In the genomic region with DNA sequence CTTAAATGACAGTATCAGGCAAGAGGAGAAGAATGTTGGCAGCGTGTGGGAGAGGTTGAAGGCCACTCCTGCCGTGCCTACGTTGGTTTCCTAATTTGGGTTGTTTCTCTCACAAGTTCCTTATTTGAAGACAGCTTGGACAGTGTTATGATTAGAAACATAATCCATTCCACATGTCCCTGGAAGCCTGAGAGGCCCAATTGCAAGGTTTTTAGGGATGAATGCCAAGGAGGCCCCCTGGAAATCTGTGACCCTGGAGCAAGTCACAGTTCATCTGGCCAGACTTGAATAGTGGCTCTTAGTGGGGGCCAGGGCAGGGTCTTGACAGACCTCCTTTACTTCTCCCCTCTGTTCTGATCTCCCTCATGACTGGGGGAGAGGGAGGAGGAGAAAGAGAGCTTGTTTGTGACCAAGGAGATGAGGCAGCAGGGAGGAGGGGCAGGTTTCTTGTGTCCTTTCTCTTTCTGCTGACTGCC, we compare ENCODE assay signal across 10 cellular contexts.
DNase-seq lines count a peak whose midpoint lies in the region; ATAC-seq and TF ChIP-seq lines count a peak whose summit lies in the region.
"Had no signal": no experiment of that assay in that cellular context is flagged by ENCODE, and none has a peak within 500 bp of the region (broad histone marks: within the 10 kb centered on the region; RNA-seq: fewer than 3 reads in every experiment).

No MANE protein-coding gene starts in this region.

- TF ChIP-seq POLR2A in Peyer's patch (IDR thresholded peaks at IDR 0.05): no peak

- intact Hi-C loops in left colon (cut with DNase I, micrococcal nuclease): no loop called here

- no peak overlapping the region for H3K4me3 ChIP-seq in Peyer's patch
- H3K4me3 ChIP-seq in fibroblast of the aortic adventitia (ENCODE audit: low read depth, low read length): no peak overlapping the region
- no peak overlapping the region for H3K4me3 ChIP-seq in osteoblast (ENCODE audit: insufficient read depth, low read length)

- peak overlapping the region; percentile 32 for H2AFZ ChIP-seq in osteoblast (ENCODE audit: low read length)

- H3K9me3 ChIP-seq in Peyer's patch (no peaks in the 10 kb centered on the region), osteoblast (ENCODE audit: low read depth, low read length) (no peaks in the 10 kb centered on the region)

- H3K36me3 ChIP-seq in Peyer's patch: no peaks in the 10 kb centered on the region
- H3K36me3 ChIP-seq in osteoblast (ENCODE audit: insufficient read depth, low read length): no peaks in the 10 kb centered on the region

- ATAC-seq in GM18498 (IDR thresholded peaks at IDR 0.05; ENCODE audit: unreplicated experiment): no peak
- ATAC-seq in left colon: no peak
- ATAC-seq in HG03521 (IDR thresholded peaks at IDR 0.05; ENCODE audit: unreplicated experiment): no peak

- TF ChIP-seq CTCF in Peyer's patch (IDR thresholded peaks at IDR 0.05) (no peak), fibroblast of the aortic adventitia (IDR thresholded peaks at IDR 0.05; ENCODE audit: insufficient read depth, low read length) (no peak), osteoblast (IDR thresholded peaks at IDR 0.05; ENCODE audit: extremely low read depth, low read depth, low read length) (no peak)

- no peaks in the 10 kb centered on the region for H4K20me1 ChIP-seq in osteoblast (ENCODE audit: insufficient read depth, low read length)

- H3K4me2 ChIP-seq in osteoblast (ENCODE audit: insufficient read depth, low read length): no peak overlapping the region

- H3K27me3 ChIP-seq in Peyer's patch (no peaks in the 10 kb centered on the region), osteoblast (ENCODE audit: insufficient read depth, low read length) (no peaks in the 10 kb centered on the region)

- peak; percentile 49 for DNase-seq in AG08396 (ENCODE audit: low spot score)
- peak in 1 of 3 donors; percentile 60 for DNase-seq in Peyer's patch
- peak; percentile 80 for DNase-seq in fibroblast of the aortic adventitia (ENCODE audit: low read depth)
- DNase-seq in osteoblast (ENCODE audit: insufficient read length, low spot score, missing footprints): no peak
- no peak for DNase-seq in left colon
- DNase-seq in stimulated activated CD4-positive, alpha-beta T cell treated with anti-CD3 and anti-CD28 coated beads, Interleukin-15, amount 100 ng/mL, for 24 hours: no peak
- DNase-seq: CD4-positive, alpha-beta T cell; NCI-H187 had no signal

- H3K4me1 ChIP-seq in Peyer's patch (peaks cover 0 to 11% (median 0%) of the 10 kb centered on the region in 4 donors), osteoblast (ENCODE audit: insufficient read depth, low read length) (peaks cover 22% of the 10 kb centered on the region)

- H3K27ac ChIP-seq in Peyer's patch: peak overlapping the region in 3 of 4 donors; percentile 8 to 51 (median 50)
- peak overlapping the region; percentile 49 for H3K27ac ChIP-seq in osteoblast (ENCODE audit: low read depth, low read length)

- no peaks in the 10 kb centered on the region for H3K79me2 ChIP-seq in osteoblast (ENCODE audit: insufficient read depth, low read length)

Comparison
In these comparisons a context has a peak if more than half of its experiments do, and no peak if none do; other contexts are left out.
1. DNase-seq: peak in AG08396 (single experiment) and fibroblast of the aortic adventitia (single experiment); none in osteoblast (single experiment), left colon (0 of 2) and stimulated activated CD4-positive, alpha-beta T cell treated with anti-CD3 and anti-CD28 coated beads, Interleukin-15, amount 100 ng/mL, for 24 hours (single experiment).